1 cellular context compared by ENCODE assay signal in genomic region chr11:16604784-16605439, GRCh38.
TF ChIP-seq lines count a peak whose summit lies in the region.

No MANE protein-coding gene starts in this region.

TF ChIP-seq in H1, 55 proteins besides CTCF, POLR2A, EP300 and RAD21:
- TF ChIP-seq CTBP2 (IDR thresholded peaks at IDR 0.05; ENCODE audit: borderline replicate concordance, insufficient read depth, insufficient read length, low read length), result peak; percentile 87
- TF ChIP-seq KDM4A (IDR thresholded peaks at IDR 0.05; ENCODE audit: low read depth, low read length, severe bottlenecking), result peak; percentile 49
- no peak for TF ChIP-seq TAF7 (optimal IDR thresholded peaks at IDR 0.05; ENCODE audit: borderline replicate concordance, low read depth, low read length)
- TF ChIP-seq MAX (IDR thresholded peaks at IDR 0.05), result peak; percentile 38; the same call in 1 of the 2 replicates
- peak; percentile 95 for TF ChIP-seq EZH2 (IDR thresholded peaks at IDR 0.05; ENCODE audit: low read depth, low read length, severe bottlenecking)
- TF ChIP-seq SUZ12 (IDR thresholded peaks at IDR 0.05; ENCODE audit: low read length), result peak; percentile 92
- TF ChIP-seq NRF1 (IDR thresholded peaks at IDR 0.05; ENCODE audit: low read depth, low read length), result no peak
- TF ChIP-seq FOSL1 (IDR thresholded peaks at IDR 0.05; ENCODE audit: insufficient read depth, low read depth, low read length), result no peak
- no peak for TF ChIP-seq TBP (IDR thresholded peaks at IDR 0.05; ENCODE audit: low read depth, low read length)
- TF ChIP-seq SAP30 (IDR thresholded peaks at IDR 0.05; ENCODE audit: insufficient read depth, insufficient replicate concordance, low read length), result no peak
- no peak for TF ChIP-seq RXRA (IDR thresholded peaks at IDR 0.05; ENCODE audit: insufficient read depth, low read depth, low read length)
